In the genomic region with DNA sequence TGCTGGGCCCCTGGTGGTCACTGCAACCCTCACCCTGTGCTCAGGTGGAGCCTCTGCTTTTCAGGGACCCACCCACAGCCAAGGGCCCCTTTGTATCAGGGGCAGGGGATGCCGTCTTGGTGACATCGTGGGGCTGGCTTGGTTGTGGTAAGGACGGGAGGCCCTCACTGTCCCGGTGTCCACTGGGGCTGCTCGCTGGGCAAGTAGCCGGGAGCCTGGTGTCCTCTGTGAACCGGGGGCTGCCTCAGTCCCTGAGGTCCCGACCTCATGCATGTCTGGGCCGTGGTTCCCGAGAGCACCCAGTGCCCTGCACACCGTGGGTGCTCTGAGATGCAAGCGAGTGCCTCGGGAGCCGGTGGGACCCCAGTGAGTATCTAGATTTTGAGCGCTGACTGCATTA, we compare ENCODE assay signal across 31 cellular contexts.
"Had no signal": no experiment of that assay in that cellular context is flagged by ENCODE, and none has a peak within 500 bp of the region (broad histone marks: within the 10 kb centered on the region; RNA-seq: fewer than 3 reads in every experiment).

No MANE protein-coding gene starts in this region.

- H3K4me1 ChIP-seq: esophagus squamous epithelium, left ventricle myocardium inferior, stomach, testis, tibial artery had no signal

- H3K36me3 Mint-ChIP-seq: naive B cell; stimulated activated effector memory CD8-positive, alpha-beta T cell treated with anti-CD3 and anti-CD28 coated beads, Interleukin-12 subunit alpha, Interleukin-12 subunit beta, amount 100 ng/mL, for 72 hours had no signal

- H3K4me3 ChIP-seq: coronary artery, esophagus squamous epithelium, left ventricle myocardium inferior, lung, mucosa of descending colon, ovary, smooth muscle cell, stomach, testis, tibial artery had no signal

- FAIRE-seq: endometrium had no signal

- DNase-seq: dermis blood vessel endothelial cell; effector memory CD4-positive, alpha-beta T cell; erythroblast; esophagus squamous epithelium; foreskin melanocyte; glutamatergic neuron; hypothalamus; left colon; left ventricle myocardium inferior; mesenchymal stem cell; naive B cell; nephron progenitor cell; occipital lobe; ovary; retina; stimulated activated CD4-positive, alpha-beta T cell treated with anti-CD3 and anti-CD28 coated beads, Interleukin-2, amount 100 ng/mL, for 24 hours; stimulated activated CD4-positive, alpha-beta T cell treated with anti-CD3 and anti-CD28 coated beads, Interleukin-4, amount 100 ng/mL, for 24 hours; stimulated activated naive CD4-positive, alpha-beta T cell treated with Interleukin-2 at 50 U/mL for 16 hours; stomach; testis; tibial artery had no signal

- ATAC-seq: left colon; mucosa of descending colon; sciatic nerve; stimulated activated effector memory CD8-positive, alpha-beta T cell treated with anti-CD3 and anti-CD28 coated beads, Interleukin-12 subunit alpha, Interleukin-12 subunit beta, amount 100 ng/mL, for 72 hours had no signal

- H3K4me3 Mint-ChIP-seq: central memory CD8-positive, alpha-beta T cell; mesothelial cell of epicardium; naive B cell; nephron progenitor cell; stimulated activated effector memory CD8-positive, alpha-beta T cell treated with anti-CD3 and anti-CD28 coated beads, Interleukin-12 subunit alpha, Interleukin-12 subunit beta, amount 100 ng/mL, for 72 hours; type B pancreatic cell had no signal

- H3K27ac ChIP-seq: coronary artery, esophagus squamous epithelium, left ventricle myocardium inferior, ovary, stomach, testis, tibial artery had no signal

- H3K4me1 Mint-ChIP-seq: mesothelial cell of epicardium, nephron progenitor cell had no signal

- H3K27ac Mint-ChIP-seq: mesothelial cell of epicardium, nephron progenitor cell, type B pancreatic cell had no signal

- H3K9me3 ChIP-seq: esophagus squamous epithelium, left ventricle myocardium inferior, mucosa of descending colon, ovary, stomach, testis, tibial artery had no signal

- H3K27me3 Mint-ChIP-seq: naive B cell, type B pancreatic cell had no signal

- H3K9me3 Mint-ChIP-seq: type B pancreatic cell had no signal

- H3K27me3 ChIP-seq: ovary, testis had no signal

- H3K36me3 ChIP-seq: esophagus squamous epithelium, left ventricle myocardium inferior, ovary, stomach, tibial artery had no signal
